Comparison of ENCODE assay signal across 9 cellular contexts in the genomic region with DNA sequence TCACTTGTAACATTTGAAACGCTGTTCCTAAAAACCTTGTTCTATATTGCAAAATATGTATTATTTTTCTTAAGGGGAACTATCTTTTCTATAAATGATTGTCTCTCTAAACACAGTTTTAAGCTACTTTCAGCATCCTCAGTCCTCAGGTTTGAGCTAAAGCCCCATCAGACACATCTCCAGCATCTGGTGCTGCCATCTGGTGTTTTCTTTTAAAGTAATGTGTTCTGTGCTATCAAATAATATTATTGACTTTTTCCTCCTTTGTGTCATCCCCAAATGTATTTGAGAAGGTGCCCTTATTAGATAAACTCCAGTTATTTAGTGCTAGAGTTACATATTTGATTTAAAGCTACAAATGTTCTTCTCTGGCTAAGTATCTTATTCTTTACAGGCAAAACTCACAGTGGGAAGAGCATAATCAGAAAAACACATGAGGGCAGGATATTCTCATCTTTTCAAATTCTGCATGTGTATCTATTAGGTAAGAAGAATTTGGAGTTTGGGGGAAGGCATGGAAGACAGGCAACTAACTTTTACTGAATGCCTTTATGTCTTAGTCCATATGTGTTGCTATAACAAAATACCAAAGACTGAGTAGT. TPM values are rescaled to one million over a fixed set of nuclear protein-coding genes. Genes with fewer than 3 reads are reported as not detected.
DNase-seq lines count a peak whose midpoint lies in the region; ATAC-seq, FAIRE-seq and TF ChIP-seq lines count a peak whose summit lies in the region.
"Had no signal": no experiment of that assay in that cellular context is flagged by ENCODE, and none has a peak within 500 bp of the region (broad histone marks: within the 10 kb centered on the region; RNA-seq: fewer than 3 reads in every experiment).

No MANE protein-coding gene starts in this region.

- H3K4me1 ChIP-seq in sigmoid colon: peaks cover 0 to 34% (median 32%) of the 10 kb centered on the region in 4 donors

- H3K27ac ChIP-seq in sigmoid colon: no peak overlapping the region

- no peaks in the 10 kb centered on the region for H3K27me3 ChIP-seq in sigmoid colon

- no peaks in the 10 kb centered on the region for H3K36me3 ChIP-seq in sigmoid colon

- 65 to 69% methylated on average over 1 of the region's 1 CpG for WGBS in sigmoid colon, 2 donors

- DNase-seq in NCI-H748 (lab: John Stamatoyannopoulos, UW; ENCODE audit: unreplicated experiment) (peak; percentile 36), NCI-H748 treated with DMSO at 0.1 percent for 48 hours (lab: John Stamatoyannopoulos, UW) (no peak), NCI-H2227 treated with DMSO at 0.1 percent for 48 hours (lab: John Stamatoyannopoulos, UW) (peak; percentile 46), sigmoid colon (no peak)
- DNase-seq in activated CD8-positive, alpha-beta memory T cell treated with anti-CD3 and anti-CD28 coated beads, Interleukin-2, amount 50 U/mL, for 4 hours: no peak

- peak in 3 of 4 experiments; percentile 25 to 43 (median 26) for TF ChIP-seq CTCF in sigmoid colon (IDR thresholded peaks at IDR 0.05)

- TF ChIP-seq EP300 in sigmoid colon (IDR thresholded peaks at IDR 0.05): no peak

- ATAC-seq in HG03457 (IDR thresholded peaks at IDR 0.05; ENCODE audit: unreplicated experiment) (no peak), GM21723 (IDR thresholded peaks at IDR 0.05; ENCODE audit: unreplicated experiment) (no peak)

- no peak overlapping the region for H3K4me3 ChIP-seq in sigmoid colon

- intact Hi-C loops in sigmoid colon (cut with DNase I): loop anchor here (1.0 to 10.0 kb wide), 2 partner anchors 65 to 192 kb away; a partner anchor contains a TSS

- FAIRE-seq in endometrium (lab: Jason Lieb, UNC): peak; percentile 35
- FAIRE-seq: G401.6 had no signal

- H3K9me3 ChIP-seq in sigmoid colon: no peaks in the 10 kb centered on the region

- no peak for TF ChIP-seq POLR2A in sigmoid colon (IDR thresholded peaks at IDR 0.05)

RNA-seq across cellular contexts. Expression of a gene that starts 27.5 kb away (rescaled TPM):
- total RNA-seq in sigmoid colon: under 1 TPM in 2 of 4 donors, not detected in 2; 0.27 to 0.28 TPM
- under 1 TPM in 1 of 3 donors, not detected in 2; 0.07 TPM for polyA plus RNA-seq in sigmoid colon

Comparison
In these comparisons a context has a peak if more than half of its experiments do, and no peak if none do; other contexts are left out.
1. DNase-seq: peak in NCI-H748 (single experiment) and NCI-H2227 treated with DMSO at 0.1 percent for 48 hours (single experiment); none in NCI-H748 treated with DMSO at 0.1 percent for 48 hours (single experiment), sigmoid colon (single experiment) and activated CD8-positive, alpha-beta memory T cell treated with anti-CD3 and anti-CD28 coated beads, Interleukin-2, amount 50 U/mL, for 4 hours (single experiment).